ENCODE assay signal across 13 cellular contexts in genomic region chr3:15306979-15307359, GRCh38.
"Had no signal": no experiment of that assay in that cellular context is flagged by ENCODE, and none has a peak within 500 bp of the region (broad histone marks: within the 10 kb centered on the region; RNA-seq: fewer than 3 reads in every experiment).

No MANE protein-coding gene starts in this region.

- H3K27ac Mint-ChIP-seq: activated CD4-positive, alpha-beta T cell treated with anti-CD3 and anti-CD28 coated beads for 36 hours; activated naive CD8-positive, alpha-beta T cell treated with anti-CD3 and anti-CD28 coated beads, Interleukin-2, amount 50 U/mL, for 24 hours; stimulated activated naive CD8-positive, alpha-beta T cell treated with anti-CD3 and anti-CD28 coated beads, Interleukin-15, amount 100 ng/mL, for 72 hours had no signal

- H3K27me3 Mint-ChIP-seq: activated CD4-positive, alpha-beta memory T cell treated with anti-CD3 and anti-CD28 coated beads, Interleukin-2, amount 10 ng/mL, durations not matched to agents 7 days and 5 days; activated CD4-positive, alpha-beta T cell treated with anti-CD3 and anti-CD28 coated beads for 36 hours; activated naive CD8-positive, alpha-beta T cell treated with anti-CD3 and anti-CD28 coated beads, Interleukin-2, amount 50 U/mL, for 24 hours; stimulated activated naive CD8-positive, alpha-beta T cell treated with anti-CD3 and anti-CD28 coated beads, Interleukin-15, amount 100 ng/mL, for 72 hours had no signal

- H3K27ac ChIP-seq: left ventricle myocardium inferior, thoracic aorta had no signal

- H3K27me3 ChIP-seq: cardiac muscle cell had no signal

- H3K9me3 ChIP-seq: left ventricle myocardium inferior, thoracic aorta had no signal

- H3K9me3 Mint-ChIP-seq: activated naive CD8-positive, alpha-beta T cell treated with anti-CD3 and anti-CD28 coated beads, Interleukin-2, amount 50 U/mL, for 24 hours; stimulated activated naive CD8-positive, alpha-beta T cell treated with anti-CD3 and anti-CD28 coated beads, Interleukin-15, amount 100 ng/mL, for 72 hours had no signal

- ATAC-seq: activated CD4-positive, alpha-beta T cell treated with anti-CD3 and anti-CD28 coated beads for 36 hours; activated naive CD8-positive, alpha-beta T cell treated with anti-CD3 and anti-CD28 coated beads, Interleukin-2, amount 50 U/mL, for 24 hours; sciatic nerve; stimulated activated naive CD8-positive, alpha-beta T cell treated with anti-CD3 and anti-CD28 coated beads, Interleukin-15, amount 100 ng/mL, for 72 hours had no signal

- DNase-seq: activated CD4-positive, alpha-beta memory T cell treated with anti-CD3 and anti-CD28 coated beads, Interleukin-2, amount 10 ng/mL, durations not matched to agents 7 days and 5 days; activated CD4-positive, alpha-beta T cell treated with anti-CD3 and anti-CD28 coated beads for 36 hours; activated naive CD4-positive, alpha-beta T cell treated with Interleukin-2 at 50 U/mL for 16 hours; activated naive CD8-positive, alpha-beta T cell treated with anti-CD3 and anti-CD28 coated beads, Interleukin-2, amount 50 U/mL, for 24 hours; kidney; left ventricle myocardium inferior; midbrain; stimulated activated CD4-positive, alpha-beta T cell treated with anti-CD3 and anti-CD28 coated beads, Interleukin-2, amount 100 ng/mL, for 48 hours; stimulated activated naive CD8-positive, alpha-beta T cell treated with anti-CD3 and anti-CD28 coated beads, Interleukin-15, amount 100 ng/mL, for 72 hours; T-helper 9 cell had no signal

- H3K4me3 Mint-ChIP-seq: activated CD4-positive, alpha-beta memory T cell treated with anti-CD3 and anti-CD28 coated beads, Interleukin-2, amount 10 ng/mL, durations not matched to agents 7 days and 5 days; activated CD4-positive, alpha-beta T cell treated with anti-CD3 and anti-CD28 coated beads for 36 hours; activated naive CD8-positive, alpha-beta T cell treated with anti-CD3 and anti-CD28 coated beads, Interleukin-2, amount 50 U/mL, for 24 hours; stimulated activated naive CD8-positive, alpha-beta T cell treated with anti-CD3 and anti-CD28 coated beads, Interleukin-15, amount 100 ng/mL, for 72 hours had no signal

- H3K4me3 ChIP-seq: cardiac muscle cell, left ventricle myocardium inferior, thoracic aorta had no signal

- H3K36me3 ChIP-seq: cardiac muscle cell, left ventricle myocardium inferior, thoracic aorta had no signal
